Comparison of ENCODE assay signal across 1 cellular context in the genomic region with DNA sequence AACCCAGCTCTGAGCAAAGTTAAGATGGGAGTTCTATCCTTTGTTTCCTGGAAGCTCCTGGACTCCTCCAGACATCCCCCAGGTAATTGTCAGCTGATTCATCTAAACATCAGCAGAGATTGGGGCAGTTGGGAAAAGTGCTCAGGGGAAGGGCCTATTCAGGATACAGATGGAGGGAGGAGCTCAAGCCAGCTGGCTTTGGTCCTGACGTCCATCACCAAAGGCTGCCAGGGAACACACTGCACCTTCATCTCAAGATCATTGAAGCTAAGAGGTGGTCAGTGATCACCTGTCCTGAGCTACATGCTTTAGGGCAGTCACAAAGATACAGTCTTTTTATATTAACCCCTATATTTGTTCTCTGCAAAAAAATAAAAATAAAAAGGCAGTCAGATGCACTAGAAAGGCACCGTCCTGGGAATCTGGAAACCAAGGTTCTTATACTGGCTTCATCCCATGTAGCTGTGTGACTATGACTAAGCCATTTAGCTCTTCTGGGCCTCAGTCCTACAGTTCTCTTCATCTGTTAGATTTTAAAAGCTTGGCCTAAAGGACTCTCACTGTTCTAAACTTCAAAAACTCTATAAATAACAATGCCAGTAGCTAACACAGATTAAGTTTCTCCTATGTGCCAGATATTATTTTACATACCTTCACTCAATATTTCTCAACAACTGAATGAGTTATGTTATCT.
TF ChIP-seq lines count a peak whose summit lies in the region.

No MANE protein-coding gene starts in this region.

TF ChIP-seq in H1, 55 proteins besides CTCF, POLR2A, EP300 and RAD21 (continued from another document):
- TF ChIP-seq, protein P1, sequence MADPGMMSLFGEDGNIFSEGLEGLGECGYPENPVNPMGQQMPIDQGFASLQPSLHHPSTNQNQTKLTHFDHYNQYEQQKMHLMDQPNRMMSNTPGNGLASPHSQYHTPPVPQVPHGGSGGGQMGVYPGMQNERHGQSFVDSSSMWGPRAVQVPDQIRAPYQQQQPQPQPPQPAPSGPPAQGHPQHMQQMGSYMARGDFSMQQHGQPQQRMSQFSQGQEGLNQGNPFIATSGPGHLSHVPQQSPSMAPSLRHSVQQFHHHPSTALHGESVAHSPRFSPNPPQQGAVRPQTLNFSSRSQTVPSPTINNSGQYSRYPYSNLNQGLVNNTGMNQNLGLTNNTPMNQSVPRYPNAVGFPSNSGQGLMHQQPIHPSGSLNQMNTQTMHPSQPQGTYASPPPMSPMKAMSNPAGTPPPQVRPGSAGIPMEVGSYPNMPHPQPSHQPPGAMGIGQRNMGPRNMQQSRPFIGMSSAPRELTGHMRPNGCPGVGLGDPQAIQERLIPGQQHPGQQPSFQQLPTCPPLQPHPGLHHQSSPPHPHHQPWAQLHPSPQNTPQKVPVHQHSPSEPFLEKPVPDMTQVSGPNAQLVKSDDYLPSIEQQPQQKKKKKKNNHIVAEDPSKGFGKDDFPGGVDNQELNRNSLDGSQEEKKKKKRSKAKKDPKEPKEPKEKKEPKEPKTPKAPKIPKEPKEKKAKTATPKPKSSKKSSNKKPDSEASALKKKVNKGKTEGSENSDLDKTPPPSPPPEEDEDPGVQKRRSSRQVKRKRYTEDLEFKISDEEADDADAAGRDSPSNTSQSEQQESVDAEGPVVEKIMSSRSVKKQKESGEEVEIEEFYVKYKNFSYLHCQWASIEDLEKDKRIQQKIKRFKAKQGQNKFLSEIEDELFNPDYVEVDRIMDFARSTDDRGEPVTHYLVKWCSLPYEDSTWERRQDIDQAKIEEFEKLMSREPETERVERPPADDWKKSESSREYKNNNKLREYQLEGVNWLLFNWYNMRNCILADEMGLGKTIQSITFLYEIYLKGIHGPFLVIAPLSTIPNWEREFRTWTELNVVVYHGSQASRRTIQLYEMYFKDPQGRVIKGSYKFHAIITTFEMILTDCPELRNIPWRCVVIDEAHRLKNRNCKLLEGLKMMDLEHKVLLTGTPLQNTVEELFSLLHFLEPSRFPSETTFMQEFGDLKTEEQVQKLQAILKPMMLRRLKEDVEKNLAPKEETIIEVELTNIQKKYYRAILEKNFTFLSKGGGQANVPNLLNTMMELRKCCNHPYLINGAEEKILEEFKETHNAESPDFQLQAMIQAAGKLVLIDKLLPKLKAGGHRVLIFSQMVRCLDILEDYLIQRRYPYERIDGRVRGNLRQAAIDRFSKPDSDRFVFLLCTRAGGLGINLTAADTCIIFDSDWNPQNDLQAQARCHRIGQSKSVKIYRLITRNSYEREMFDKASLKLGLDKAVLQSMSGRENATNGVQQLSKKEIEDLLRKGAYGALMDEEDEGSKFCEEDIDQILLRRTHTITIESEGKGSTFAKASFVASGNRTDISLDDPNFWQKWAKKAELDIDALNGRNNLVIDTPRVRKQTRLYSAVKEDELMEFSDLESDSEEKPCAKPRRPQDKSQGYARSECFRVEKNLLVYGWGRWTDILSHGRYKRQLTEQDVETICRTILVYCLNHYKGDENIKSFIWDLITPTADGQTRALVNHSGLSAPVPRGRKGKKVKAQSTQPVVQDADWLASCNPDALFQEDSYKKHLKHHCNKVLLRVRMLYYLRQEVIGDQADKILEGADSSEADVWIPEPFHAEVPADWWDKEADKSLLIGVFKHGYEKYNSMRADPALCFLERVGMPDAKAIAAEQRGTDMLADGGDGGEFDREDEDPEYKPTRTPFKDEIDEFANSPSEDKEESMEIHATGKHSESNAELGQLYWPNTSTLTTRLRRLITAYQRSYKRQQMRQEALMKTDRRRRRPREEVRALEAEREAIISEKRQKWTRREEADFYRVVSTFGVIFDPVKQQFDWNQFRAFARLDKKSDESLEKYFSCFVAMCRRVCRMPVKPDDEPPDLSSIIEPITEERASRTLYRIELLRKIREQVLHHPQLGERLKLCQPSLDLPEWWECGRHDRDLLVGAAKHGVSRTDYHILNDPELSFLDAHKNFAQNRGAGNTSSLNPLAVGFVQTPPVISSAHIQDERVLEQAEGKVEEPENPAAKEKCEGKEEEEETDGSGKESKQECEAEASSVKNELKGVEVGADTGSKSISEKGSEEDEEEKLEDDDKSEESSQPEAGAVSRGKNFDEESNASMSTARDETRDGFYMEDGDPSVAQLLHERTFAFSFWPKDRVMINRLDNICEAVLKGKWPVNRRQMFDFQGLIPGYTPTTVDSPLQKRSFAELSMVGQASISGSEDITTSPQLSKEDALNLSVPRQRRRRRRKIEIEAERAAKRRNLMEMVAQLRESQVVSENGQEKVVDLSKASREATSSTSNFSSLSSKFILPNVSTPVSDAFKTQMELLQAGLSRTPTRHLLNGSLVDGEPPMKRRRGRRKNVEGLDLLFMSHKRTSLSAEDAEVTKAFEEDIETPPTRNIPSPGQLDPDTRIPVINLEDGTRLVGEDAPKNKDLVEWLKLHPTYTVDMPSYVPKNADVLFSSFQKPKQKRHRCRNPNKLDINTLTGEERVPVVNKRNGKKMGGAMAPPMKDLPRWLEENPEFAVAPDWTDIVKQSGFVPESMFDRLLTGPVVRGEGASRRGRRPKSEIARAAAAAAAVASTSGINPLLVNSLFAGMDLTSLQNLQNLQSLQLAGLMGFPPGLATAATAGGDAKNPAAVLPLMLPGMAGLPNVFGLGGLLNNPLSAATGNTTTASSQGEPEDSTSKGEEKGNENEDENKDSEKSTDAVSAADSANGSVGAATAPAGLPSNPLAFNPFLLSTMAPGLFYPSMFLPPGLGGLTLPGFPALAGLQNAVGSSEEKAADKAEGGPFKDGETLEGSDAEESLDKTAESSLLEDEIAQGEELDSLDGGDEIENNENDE (IDR thresholded peaks at IDR 0.05; ENCODE audit: insufficient replicate concordance, low read length) = no peak
- TF ChIP-seq BRCA1 (IDR thresholded peaks at IDR 0.05; ENCODE audit: low read depth, low read length) = no peak
- no peak for TF ChIP-seq TCF12 (IDR thresholded peaks at IDR 0.05; ENCODE audit: low read depth, low read length)
- TF ChIP-seq ASH2L (IDR thresholded peaks at IDR 0.05; ENCODE audit: low read length) = no peak
- no peak for TF ChIP-seq NRF1 (IDR thresholded peaks at IDR 0.05; ENCODE audit: low read depth, low read length)
- TF ChIP-seq JUND (IDR thresholded peaks at IDR 0.05; ENCODE audit: low read length) = no peak
- TF ChIP-seq EGR1 (IDR thresholded peaks at IDR 0.05; ENCODE audit: borderline replicate concordance, low read depth, low read length) = no peak
- TF ChIP-seq, protein P2, sequence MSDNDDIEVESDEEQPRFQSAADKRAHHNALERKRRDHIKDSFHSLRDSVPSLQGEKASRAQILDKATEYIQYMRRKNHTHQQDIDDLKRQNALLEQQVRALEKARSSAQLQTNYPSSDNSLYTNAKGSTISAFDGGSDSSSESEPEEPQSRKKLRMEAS (IDR thresholded peaks at IDR 0.05) = no peak
TF ChIP-seq in H1: peak in this region for 0.
